In genomic region chr20:31948008-31948407, GRCh38 we compare ENCODE assay signal across 18 cellular contexts. TPM values are rescaled to one million over a fixed set of nuclear protein-coding genes. Genes with fewer than 3 reads are reported as not detected.
DNase-seq lines count a peak whose midpoint lies in the region; ATAC-seq and TF ChIP-seq lines count a peak whose summit lies in the region.
"Had no signal": no experiment of that assay in that cellular context is flagged by ENCODE, and none has a peak within 500 bp of the region (broad histone marks: within the 10 kb centered on the region; RNA-seq: fewer than 3 reads in every experiment).

No MANE protein-coding gene starts in this region.

- H3K27ac Mint-ChIP-seq in glutamatergic neuron (ENCODE audit: unreplicated experiment) (no peak overlapping the region), natural killer cell (no peak overlapping the region)
- H3K27ac Mint-ChIP-seq: HFFc6 had no signal

- no peak overlapping the region for H3K4me2 ChIP-seq in GM23248 (ENCODE audit: unreplicated experiment)

- H3K27me3 Mint-ChIP-seq in glutamatergic neuron (ENCODE audit: unreplicated experiment) (peaks cover 14% of the 10 kb centered on the region), natural killer cell (ENCODE audit: low read depth in 2 of 2) (no peaks in the 10 kb centered on the region)
- H3K27me3 Mint-ChIP-seq: CD8-positive, alpha-beta memory T cell had no signal

- in situ Hi-C loops in GM23248 (cut with MboI): no loop called here

- no peak overlapping the region for H3K4me3 ChIP-seq in GM23248

- no peaks in the 10 kb centered on the region for H3F3A ChIP-seq in GM23248 (ENCODE audit: insufficient read depth)

- DNase-seq in DMS 273 (lab: John Stamatoyannopoulos, UW; ENCODE audit: unreplicated experiment): peak; percentile 14
- DNase-seq in DMS 273 treated with DMSO at 0.1 percent for 48 hours (lab: John Stamatoyannopoulos, UW): no peak
- peak; percentile 12 for DNase-seq in GM23248
- peak; percentile 31 for DNase-seq in RKO (ENCODE audit: low spot score)
- DNase-seq in glutamatergic neuron: no peak
- no peak for DNase-seq in GM10266 (ENCODE audit: extremely low spot score)
- no peak for DNase-seq in KG1 (lab: John Stamatoyannopoulos, UW)
- DNase-seq in natural killer cell: no peak
- DNase-seq: CD8-positive, alpha-beta memory T cell; EL; HFFc6; MM.1S; NCI-H1105 treated with DMSO at 0.1 percent for 48 hours; NCI-H187; NCI-H69; RPMI8226 had no signal

- H3K4me1 Mint-ChIP-seq in glutamatergic neuron (ENCODE audit: low read depth, unreplicated experiment): peaks cover 23% of the 10 kb centered on the region
- H3K4me1 Mint-ChIP-seq in natural killer cell: peaks cover 35% of the 10 kb centered on the region in 2 donors

- H3K4me3 Mint-ChIP-seq in glutamatergic neuron (ENCODE audit: unreplicated experiment) (peak overlapping the region; percentile 6), natural killer cell (no peak overlapping the region)
- H3K4me3 Mint-ChIP-seq: HFFc6 had no signal

- no peak for ATAC-seq in natural killer cell

- peaks cover 7% of the 10 kb centered on the region for H3K4me1 ChIP-seq in GM23248 (ENCODE audit: insufficient read depth)

- H3K36me3 Mint-ChIP-seq in glutamatergic neuron (ENCODE audit: unreplicated experiment): peaks cover 17% of the 10 kb centered on the region
- H3K36me3 Mint-ChIP-seq in natural killer cell: peaks cover 9% of the 10 kb centered on the region

- H3K9me3 Mint-ChIP-seq in glutamatergic neuron (ENCODE audit: unreplicated experiment) (peaks cover 17% of the 10 kb centered on the region), natural killer cell (no peaks in the 10 kb centered on the region)
- H3K9me3 Mint-ChIP-seq: CD8-positive, alpha-beta memory T cell; HFFc6 had no signal

- no peak overlapping the region for H2AFZ ChIP-seq in GM23248

- no peaks in the 10 kb centered on the region for H3K9me2 ChIP-seq in GM23248 (ENCODE audit: insufficient read depth)

- H4K20me1 ChIP-seq in GM23248 (ENCODE audit: insufficient read depth): no peaks in the 10 kb centered on the region

- no peaks in the 10 kb centered on the region for H3K27me3 ChIP-seq in GM23248 (replicated peaks; ENCODE audit: insufficient read depth)

- intact Hi-C loops in natural killer cell (cut with micrococcal nuclease): no loop called here

- no peak overlapping the region for H3K9ac ChIP-seq in GM23248

- WGBS in GM23248 (ENCODE audit: low coverage in 1 of 2, low lambda C conversion rate in 2 of 2, missing lambda C conversion rate in 2 of 2), 2 experiments: 98 to 100% methylated on average over 2 of the region's 2 CpGs

- peaks cover 19% of the 10 kb centered on the region for H3K36me3 ChIP-seq in GM23248 (ENCODE audit: low read depth)

- peaks cover 31% of the 10 kb centered on the region for H3K79me2 ChIP-seq in GM23248 (ENCODE audit: insufficient read depth)

- TF ChIP-seq CTCF in glutamatergic neuron (IDR thresholded peaks at IDR 0.05; ENCODE audit: partially characterized antibody, unreplicated experiment): no peak
- no peak for TF ChIP-seq CTCF in GM10266 (IDR thresholded peaks at IDR 0.05; ENCODE audit: control insufficient read depth, insufficient read depth, low read depth, missing control alignments)
- no peak for TF ChIP-seq CTCF in natural killer cell (IDR thresholded peaks at IDR 0.05)

- no peak overlapping the region for H3K27ac ChIP-seq in GM23248
- H3K27ac ChIP-seq: 22Rv1 had no signal

- H3K9me3 ChIP-seq in GM23248 (ENCODE audit: low read depth): no peaks in the 10 kb centered on the region

RNA-seq across cellular contexts. Expression of gene PDRG1, which starts 3.8 kb away (rescaled TPM):
- total RNA-seq in GM23248 (2014; rRNA removed; shearing (Covaris generic)): 5.7 and 10.8 TPM in 2 replicates
- polyA plus RNA-seq in GM23248 (2016; fragmentation: Nextera tagmentation; extraction: Ambion mirVana): 16.7 and 17.2 TPM in 2 replicates
- total RNA-seq in glutamatergic neuron (ENCODE audit: unreplicated experiment): 69.5 TPM
- 10 to 100 TPM in 2 of 3 donors, 1 to 10 TPM in 1; 9.0 to 12.8 (median 10.4) TPM for total RNA-seq in natural killer cell

RNA-seq across cellular contexts. Expression of gene XKR7, which starts 19.9 kb away (rescaled TPM):
- not detected in 2 replicates for total RNA-seq in GM23248 (2014; rRNA removed; shearing (Covaris generic))
- polyA plus RNA-seq in GM23248 (2016; fragmentation: Nextera tagmentation; extraction: Ambion mirVana): not detected in 2 replicates
- total RNA-seq in glutamatergic neuron (ENCODE audit: unreplicated experiment) (284 TPM), natural killer cell (not detected)
- total RNA-seq: CD8-positive, alpha-beta memory T cell; H4; HFFc6 had no signal

Comparison
In these comparisons a context has a peak if more than half of its experiments do, and no peak if none do; other contexts are left out.
1. DNase-seq: peak in DMS 273 (single experiment), GM23248 (single experiment) and RKO (single experiment); none in DMS 273 treated with DMSO at 0.1 percent for 48 hours (single experiment), glutamatergic neuron (single experiment), GM10266 (single experiment), KG1 (single experiment) and natural killer cell (single experiment).
2. RNA of gene XKR7, which starts 19.9 kb away (total RNA-seq): 284 TPM in glutamatergic neuron (single experiment); not detected in GM23248 and not detected in natural killer cell; every median in the first group is over 100 times any median in the second.